In the genomic region with DNA sequence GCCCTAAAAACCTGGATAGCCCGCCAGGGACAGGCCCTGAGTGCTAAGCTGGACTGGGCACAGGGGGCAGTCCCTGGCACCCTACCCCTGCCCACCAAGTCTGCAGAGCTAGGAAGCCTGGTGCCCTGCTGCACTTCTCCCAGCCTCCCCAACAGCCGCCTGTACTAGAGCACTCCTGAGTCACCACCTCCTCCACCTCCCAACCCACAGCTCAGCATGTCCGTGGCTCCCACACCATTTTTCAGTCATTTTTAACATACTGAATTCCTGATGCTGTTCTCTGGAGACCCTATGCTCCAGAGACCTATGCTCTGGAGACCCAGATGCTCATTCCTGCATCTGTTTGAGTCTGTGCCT, we compare ENCODE assay signal across 13 cellular contexts. TPM values are rescaled to one million over a fixed set of nuclear protein-coding genes. Genes with fewer than 3 reads are reported as not detected.
DNase-seq lines count a peak whose midpoint lies in the region; FAIRE-seq and TF ChIP-seq lines count a peak whose summit lies in the region.
"Had no signal": no experiment of that assay in that cellular context is flagged by ENCODE, and none has a peak within 500 bp of the region (broad histone marks: within the 10 kb centered on the region; RNA-seq: fewer than 3 reads in every experiment).

No MANE protein-coding gene starts in this region.

- intact Hi-C loops in kidney (cut with DNase I) = no loop called here

- no peaks in the 10 kb centered on the region for H3K9me3 ChIP-seq in kidney (ENCODE audit: control insufficient read depth in 1 of 2, low read length in 2 of 2)

- no peak overlapping the region for H3K4me3 Mint-ChIP-seq in IgD-negative memory B cell
- H3K4me3 Mint-ChIP-seq: CD4-positive, alpha-beta T cell; GM23338 had no signal

- H3K4me3 ChIP-seq in kidney (ENCODE audit: low read length in 2 of 2) = no peak overlapping the region
- H3K4me3 ChIP-seq: GM23338, K562, PC-9 had no signal

- peak overlapping the region; percentile 67 for H3K27ac ChIP-seq in C4-2B
- peak overlapping the region; percentile 73 for H3K27ac ChIP-seq in caudate nucleus (ENCODE audit: low read depth, low read length)
- H3K27ac ChIP-seq in kidney (ENCODE audit: low read depth in 2 of 2, low read length in 2 of 2) = no peak overlapping the region
- H3K27ac ChIP-seq: PC-9 had no signal

- FAIRE-seq in kidney (lab: Jason Lieb, UNC) = no peak
- FAIRE-seq: HTR-8/SVneo, K562 had no signal

- DNase-seq in caudate nucleus (lab: John Stamatoyannopoulos, UW) = peak in 26 of 61 donors; percentile 5 to 63 (median 24)
- DNase-seq in kidney = peak; percentile 27
- no peak for DNase-seq in SHP77 (lab: John Stamatoyannopoulos, UW)
- DNase-seq in activated CD4-positive, alpha-beta T cell treated with anti-CD3 and anti-CD28 coated beads, Interleukin-2, amount 50 U/mL, for 4 hours = no peak
- DNase-seq in NCI-H510A (lab: John Stamatoyannopoulos, UW) = no peak
- DNase-seq: CD4-positive, alpha-beta T cell; NCI-H1092; PC-9 had no signal

- no peaks in the 10 kb centered on the region for H3K27me3 Mint-ChIP-seq in IgD-negative memory B cell
- H3K27me3 Mint-ChIP-seq: CD4-positive, alpha-beta T cell had no signal

- H3K36me3 ChIP-seq in kidney (ENCODE audit: control insufficient read depth in 1 of 2, insufficient read depth in 2 of 2, low read length in 2 of 2) = peaks cover 12 to 19% of the 10 kb centered on the region in 2 donors

- H3K9me3 Mint-ChIP-seq in IgD-negative memory B cell = no peaks in the 10 kb centered on the region
- H3K9me3 Mint-ChIP-seq: CD4-positive, alpha-beta T cell; GM23338 had no signal

- no peak for TF ChIP-seq CTCF in C4-2B (conservative IDR thresholded peaks at IDR 0.05)
- TF ChIP-seq CTCF in kidney (IDR thresholded peaks at IDR 0.05; ENCODE audit: borderline replicate concordance, extremely low read depth, insufficient read depth) = no peak

- no peaks in the 10 kb centered on the region for H3K4me1 ChIP-seq in kidney (ENCODE audit: control insufficient read depth in 1 of 2, insufficient read depth in 1 of 2, low read depth in 1 of 2, low read length in 2 of 2)

- H3K9ac ChIP-seq in kidney (ENCODE audit: low read length in 2 of 2) = no peak overlapping the region

- H3K36me3 Mint-ChIP-seq in IgD-negative memory B cell = peaks cover 2% of the 10 kb centered on the region

- H3K4me1 Mint-ChIP-seq in IgD-negative memory B cell = peaks cover 6 to 17% (median 8%) of the 10 kb centered on the region in 3 donors

- H3K27ac Mint-ChIP-seq in IgD-negative memory B cell = peak overlapping the region in 2 of 3 donors; percentile 35 to 63
- H3K27ac Mint-ChIP-seq: CD4-positive, alpha-beta T cell had no signal

RNA-seq across cellular contexts. Expression of a gene that starts 27.6 kb away (rescaled TPM):
- 2.2 TPM for polyA plus RNA-seq in IgD-negative memory B cell
- total RNA-seq in kidney = 26.4 TPM
- 63.1 TPM for polyA plus RNA-seq in kidney (ENCODE audit: insufficient read depth, low read depth, low replicate concordance)

RNA-seq across cellular contexts. Expression of a gene that starts 27.7 kb away (rescaled TPM):
- polyA plus RNA-seq in IgD-negative memory B cell (16.5 TPM), kidney (ENCODE audit: insufficient read depth, low read depth, low replicate concordance) (27.5 TPM)
- total RNA-seq in kidney = 35.2 TPM

Comparison
In these comparisons a context has a peak if more than half of its experiments do, and no peak if none do; other contexts are left out.
1. H3K27ac ChIP-seq: peak in C4-2B (single experiment) and caudate nucleus (single experiment); none in kidney (0 of 2).
2. RNA of a gene that starts 27.6 kb away (polyA plus RNA-seq): 63.1 TPM in kidney (single experiment); 2.2 TPM in IgD-negative memory B cell (single experiment); every median in the first group is over 10 times any median in the second.